Comparison of ENCODE assay signal across 17 cellular contexts in the genomic region with DNA sequence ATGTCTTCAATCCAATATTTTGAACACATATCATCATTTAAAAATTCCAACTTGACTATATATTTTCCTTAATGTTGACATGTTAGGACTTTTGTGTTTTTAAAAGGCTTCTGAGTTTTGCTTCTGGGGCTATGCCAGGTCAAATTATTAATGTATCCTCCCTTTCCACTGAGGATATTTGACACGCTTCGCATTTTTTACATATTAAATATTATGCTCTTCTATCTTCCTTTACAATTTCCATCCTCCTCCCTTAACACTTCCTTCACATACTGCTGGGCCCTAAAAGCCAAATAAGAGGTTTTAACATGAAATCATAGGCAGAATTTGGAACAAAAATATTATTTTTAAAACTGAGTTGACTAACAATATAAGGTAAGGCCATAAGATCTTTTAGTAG. TPM values are rescaled to one million over a fixed set of nuclear protein-coding genes. Genes with fewer than 3 reads are reported as not detected.
"Had no signal": no experiment of that assay in that cellular context is flagged by ENCODE, and none has a peak within 500 bp of the region (broad histone marks: within the 10 kb centered on the region; RNA-seq: fewer than 3 reads in every experiment).

No MANE protein-coding gene starts in this region.

- DNase-seq: activated CD4-positive, alpha-beta T cell treated with anti-CD3 and anti-CD28 coated beads for 48 hours; activated naive CD4-positive, alpha-beta T cell treated with Interleukin-2 at 50 U/mL for 16 hours; activated naive CD8-positive, alpha-beta T cell treated with anti-CD3 and anti-CD28 coated beads, Interleukin-2, amount 50 U/mL, for 24 hours; effector memory CD8-positive, alpha-beta T cell; erythroblast; mucosa of descending colon; nephron progenitor cell; retina; substantia nigra had no signal

- H3K27me3 Mint-ChIP-seq: dendritic cell treated with granulocyte-macrophage colony-stimulating factor and Interleukin-4, amounts not matched to agents 40 ng/mL and 50 ng/mL, for 4 days had no signal

- H3K36me3 Mint-ChIP-seq: stimulated activated memory B cell treated with anti-CD40 and anti-IgM and Interleukin-4, amounts not matched to agents 10 μg/mL and 1 μg/mL and 100 μg/mL, for 72 hours; WTC11 had no signal

- H3K27ac Mint-ChIP-seq: activated naive CD8-positive, alpha-beta T cell treated with anti-CD3 and anti-CD28 coated beads, Interleukin-2, amount 50 U/mL, for 24 hours; dendritic cell treated with granulocyte-macrophage colony-stimulating factor and Interleukin-4, amounts not matched to agents 40 ng/mL and 50 ng/mL, for 4 days; effector memory CD8-positive, alpha-beta T cell; nephron progenitor cell; stimulated activated memory B cell treated with anti-CD40 and anti-IgM and Interleukin-4, amounts not matched to agents 10 μg/mL and 1 μg/mL and 100 μg/mL, for 72 hours; T-helper 1 cell treated with Interleukin-12 subunit alpha and Interleukin-12 subunit beta and Interleukin-4 antibody, amounts not matched to agents 30 μg/mL and 1 μg/mL, for 36 hours; WTC11 had no signal

- H3K4me1 Mint-ChIP-seq: activated naive CD8-positive, alpha-beta T cell treated with anti-CD3 and anti-CD28 coated beads, Interleukin-2, amount 50 U/mL, for 24 hours; central memory CD8-positive, alpha-beta T cell; nephron progenitor cell; stimulated activated memory B cell treated with anti-CD40 and anti-IgM and Interleukin-4, amounts not matched to agents 10 μg/mL and 1 μg/mL and 100 μg/mL, for 72 hours had no signal

- H3K4me3 Mint-ChIP-seq: activated naive CD8-positive, alpha-beta T cell treated with anti-CD3 and anti-CD28 coated beads, Interleukin-2, amount 50 U/mL, for 24 hours; central memory CD8-positive, alpha-beta T cell; dendritic cell treated with granulocyte-macrophage colony-stimulating factor and Interleukin-4, amounts not matched to agents 40 ng/mL and 50 ng/mL, for 4 days; effector memory CD8-positive, alpha-beta T cell; nephron progenitor cell; stimulated activated memory B cell treated with anti-CD40 and anti-IgM and Interleukin-4, amounts not matched to agents 10 μg/mL and 1 μg/mL and 100 μg/mL, for 72 hours; T-helper 1 cell treated with Interleukin-12 subunit alpha and Interleukin-12 subunit beta and Interleukin-4 antibody, amounts not matched to agents 30 μg/mL and 1 μg/mL, for 36 hours; WTC11 had no signal

- H3K9me3 ChIP-seq: mucosa of descending colon had no signal

- H3K4me3 ChIP-seq: mucosa of descending colon, smooth muscle cell had no signal

- H3K9me3 Mint-ChIP-seq: activated naive CD8-positive, alpha-beta T cell treated with anti-CD3 and anti-CD28 coated beads, Interleukin-2, amount 50 U/mL, for 24 hours; central memory CD8-positive, alpha-beta T cell; dendritic cell treated with granulocyte-macrophage colony-stimulating factor and Interleukin-4, amounts not matched to agents 40 ng/mL and 50 ng/mL, for 4 days; effector memory CD8-positive, alpha-beta T cell; stimulated activated memory B cell treated with anti-CD40 and anti-IgM and Interleukin-4, amounts not matched to agents 10 μg/mL and 1 μg/mL and 100 μg/mL, for 72 hours; T-helper 1 cell treated with Interleukin-12 subunit alpha and Interleukin-12 subunit beta and Interleukin-4 antibody, amounts not matched to agents 30 μg/mL and 1 μg/mL, for 36 hours had no signal

RNA-seq across cellular contexts. Expression of gene RERG, which starts 20.5 kb away (rescaled TPM):
- total RNA-seq: lung microvascular endothelial cell, osteoblast had no signal
